11 cellular contexts compared by ENCODE assay signal in genomic region chr16:85002099-85002541, GRCh38. TPM values are rescaled to one million over a fixed set of nuclear protein-coding genes. Genes with fewer than 3 reads are reported as not detected.
DNase-seq lines count a peak whose midpoint lies in the region; ATAC-seq, FAIRE-seq and TF ChIP-seq lines count a peak whose summit lies in the region.
"Had no signal": no experiment of that assay in that cellular context is flagged by ENCODE, and none has a peak within 500 bp of the region (broad histone marks: within the 10 kb centered on the region; RNA-seq: fewer than 3 reads in every experiment).

No MANE protein-coding gene starts in this region.

- CTCF ChIA-PET in CD8-positive, alpha-beta T cell (lab: Charles Lee), result no interaction called here
- CTCF ChIA-PET in PC-3 (lab: Charles Lee), result no interaction called here

- peaks cover 62% of the 10 kb centered on the region for H3K4me1 Mint-ChIP-seq in CD8-positive, alpha-beta T cell (ENCODE audit: low read depth)
- peaks cover 50% of the 10 kb centered on the region for H3K4me1 Mint-ChIP-seq in activated naive CD8-positive, alpha-beta T cell (ENCODE audit: low read depth)

- peaks cover 41% of the 10 kb centered on the region for H3K36me3 Mint-ChIP-seq in CD8-positive, alpha-beta T cell
- no peaks in the 10 kb centered on the region for H3K36me3 Mint-ChIP-seq in activated naive CD8-positive, alpha-beta T cell

- no peak for DNase-seq in CD8-positive, alpha-beta T cell
- DNase-seq in keratinocyte (ENCODE audit: low read depth, low spot score) (no peak), NCI-H2081 (lab: John Stamatoyannopoulos, UW) (no peak), PC-3 (no peak), H54 (ENCODE audit: insufficient read length, low spot score) (no peak)
- DNase-seq: NCI-H2171, SK-N-SH had no signal

- no peaks in the 10 kb centered on the region for H3K36me3 ChIP-seq in CD8-positive, alpha-beta T cell (ENCODE audit: insufficient read depth, low read length)
- H3K36me3 ChIP-seq in keratinocyte (ENCODE audit: control insufficient read depth in 2 of 2, extremely low read depth in 1 of 2, insufficient read depth in 2 of 2, low read length in 2 of 2) (peaks cover 8 to 13% of the 10 kb centered on the region in 2 experiments), PC-3 (ENCODE audit: low read depth, low read length) (no peaks in the 10 kb centered on the region)

- H4K20me1 ChIP-seq in keratinocyte (ENCODE audit: control insufficient read depth, extremely low read depth, insufficient read depth, low read length), result no peaks in the 10 kb centered on the region
- H4K20me1 ChIP-seq in PC-3 (ENCODE audit: low read length), result no peaks in the 10 kb centered on the region

- no TSS peak for BruUV-seq in PC-3 (replicated peaks; lab: Mats Ljungman, UMichigan)

- no peak for ATAC-seq in CD8-positive, alpha-beta T cell
- ATAC-seq in GM21515 (IDR thresholded peaks at IDR 0.05; ENCODE audit: unreplicated experiment) (no peak), PC-3 (no peak)

- peak overlapping the region; percentile 30 for H3K27ac Mint-ChIP-seq in CD8-positive, alpha-beta T cell
- H3K27ac Mint-ChIP-seq in activated naive CD8-positive, alpha-beta T cell, result peak overlapping the region; percentile 79

- H3K4me1 ChIP-seq in CD8-positive, alpha-beta T cell (ENCODE audit: insufficient read depth, low read length), result peaks cover 25% of the 10 kb centered on the region
- H3K4me1 ChIP-seq in keratinocyte (ENCODE audit: control insufficient read depth, extremely low read depth, insufficient read depth, low read length) (peaks cover 74% of the 10 kb centered on the region), PC-3 (ENCODE audit: insufficient read depth, low read length) (peaks cover 62% of the 10 kb centered on the region)

- no peak for TF ChIP-seq POLR2A in H54 (IDR thresholded peaks at IDR 0.05; ENCODE audit: low read depth, low read length)

- no peak for FAIRE-seq in keratinocyte (lab: Jason Lieb, UNC)
- no peak for FAIRE-seq in H54 (lab: Jason Lieb, UNC)
- FAIRE-seq: endometrium had no signal

- H3K9me1 ChIP-seq in keratinocyte (ENCODE audit: control insufficient read depth, extremely low read depth, insufficient read depth, low read length), result peaks cover 4% of the 10 kb centered on the region

- H3K4me3 ChIP-seq in CD8-positive, alpha-beta T cell (ENCODE audit: low read depth, low read length), result no peak overlapping the region
- H3K4me3 ChIP-seq in keratinocyte (ENCODE audit: control insufficient read depth in 2 of 3, extremely low read depth in 1 of 3, insufficient read depth in 2 of 3, low read depth in 1 of 3, low read length in 3 of 3) (no peak overlapping the region), skin epidermis (no peak overlapping the region), PC-3 (ENCODE audit: low read length) (no peak overlapping the region)

- H3K9ac ChIP-seq in keratinocyte (ENCODE audit: control insufficient read depth, extremely low read depth, insufficient read depth, low read length), result no peak overlapping the region
- H3K9ac ChIP-seq in PC-3 (ENCODE audit: low read length), result no peak overlapping the region
- H3K9ac ChIP-seq: SK-N-SH had no signal

- H3K79me2 ChIP-seq in keratinocyte (ENCODE audit: control insufficient read depth, insufficient read depth, low read length), result peaks cover 65% of the 10 kb centered on the region
- peaks cover 90% of the 10 kb centered on the region for H3K79me2 ChIP-seq in PC-3 (ENCODE audit: low read length)

- dilution Hi-C loops in keratinocyte (cut with MboI; ENCODE audit: extremely low pct_ligation_motif_present, low sequenced_read_pairs), result no loop called here

- no peak overlapping the region for H3K27ac ChIP-seq in CD8-positive, alpha-beta T cell (ENCODE audit: low read depth, low read length)
- H3K27ac ChIP-seq in keratinocyte (ENCODE audit: control insufficient read depth, insufficient read depth, low read length) (peak overlapping the region; percentile 48), skin epidermis (peak overlapping the region in 16 of 21 experiments; percentile 12 to 78 (median 62)), PC-3 (ENCODE audit: low read length) (no peak overlapping the region)

- TF ChIP-seq CTCF in CD8-positive, alpha-beta T cell (IDR thresholded peaks at IDR 0.05), result no peak
- TF ChIP-seq CTCF in keratinocyte (optimal IDR thresholded peaks at IDR 0.05 in 1 of 3, IDR thresholded peaks at IDR 0.05 in 1 of 3, conservative IDR thresholded peaks at IDR 0.05 in 1 of 3; ENCODE audit: extremely low read depth in 1 of 3, insufficient read depth in 2 of 3, low read length in 3 of 3) (no peak), PC-3 (conservative IDR thresholded peaks at IDR 0.05; ENCODE audit: low read depth, low read length) (no peak)

- no peak overlapping the region for H2AFZ ChIP-seq in keratinocyte (ENCODE audit: control insufficient read depth, low read length)
- no peak overlapping the region for H2AFZ ChIP-seq in PC-3 (ENCODE audit: low read length)

- H3K4me3 Mint-ChIP-seq in CD8-positive, alpha-beta T cell, result no peak overlapping the region
- H3K4me3 Mint-ChIP-seq in activated naive CD8-positive, alpha-beta T cell, result peak overlapping the region; percentile 67

- H3K27me3 Mint-ChIP-seq in CD8-positive, alpha-beta T cell (ENCODE audit: low read depth), result no peaks in the 10 kb centered on the region
- no peaks in the 10 kb centered on the region for H3K27me3 Mint-ChIP-seq in activated naive CD8-positive, alpha-beta T cell

- H3K9me2 ChIP-seq in PC-3 (replicated peaks; ENCODE audit: low read length), result no peaks in the 10 kb centered on the region
- H3K9me2 ChIP-seq: SK-N-SH had no signal

- no peaks in the 10 kb centered on the region for H3K9me3 ChIP-seq in CD8-positive, alpha-beta T cell (ENCODE audit: low read length)
- no peaks in the 10 kb centered on the region for H3K9me3 ChIP-seq in keratinocyte (ENCODE audit: control insufficient read depth, low read depth, low read length)
- no peaks in the 10 kb centered on the region for H3K9me3 ChIP-seq in PC-3 (ENCODE audit: low read length)
- H3K9me3 ChIP-seq: SK-N-SH had no signal

- no peaks in the 10 kb centered on the region for H3K27me3 ChIP-seq in CD8-positive, alpha-beta T cell (ENCODE audit: insufficient read depth, low read length)
- H3K27me3 ChIP-seq in keratinocyte (ENCODE audit: control insufficient read depth, extremely low read depth, insufficient read depth, low read length) (no peaks in the 10 kb centered on the region), PC-3 (ENCODE audit: low read length) (no peaks in the 10 kb centered on the region)

- H3K9me3 Mint-ChIP-seq in CD8-positive, alpha-beta T cell, result no peaks in the 10 kb centered on the region
- H3K9me3 Mint-ChIP-seq in activated naive CD8-positive, alpha-beta T cell (ENCODE audit: low read depth), result no peaks in the 10 kb centered on the region

- H3K4me2 ChIP-seq in keratinocyte (ENCODE audit: control insufficient read depth, extremely low read depth, insufficient read depth, low read depth, low read length) (no peak overlapping the region), PC-3 (ENCODE audit: low read length) (no peak overlapping the region)

- H3F3A ChIP-seq in PC-3 (ENCODE audit: low read length, unreplicated experiment), result no peaks in the 10 kb centered on the region

- POLR2A ChIA-PET in CD8-positive, alpha-beta T cell (lab: Charles Lee), result no interaction called here
- POLR2A ChIA-PET in PC-3 (lab: Charles Lee; ENCODE audit: unreplicated experiment), result no interaction called here

- intact Hi-C loops in CD8-positive, alpha-beta T cell (cut with DNase I, micrococcal nuclease), result no loop called here
- intact Hi-C loops in PC-3 (cut with micrococcal nuclease), result no loop called here

RNA-seq across cellular contexts. Expression of gene ZDHHC7, which starts 9.2 kb away (rescaled TPM):
- 10 to 100 TPM; 85.4 to 92.1 TPM for total RNA-seq in CD8-positive, alpha-beta T cell
- polyA plus RNA-seq in keratinocyte, result 36.1 to 58.9 TPM (median 37.8 TPM) in 3 replicates
- polyA plus RNA-seq in keratinocyte (2011; ENCODE audit: low read depth), result 12.3 TPM
- polyA plus RNA-seq in keratinocyte (2011; cell fraction: cytosol; rRNA removed), result 53.5 and 81.2 TPM in 2 replicates
- polyA plus RNA-seq in keratinocyte (2011; cell fraction: nucleus; rRNA removed), result 98.1 and 113 TPM in 2 replicates
- 31.7 and 40.2 TPM in 2 replicates for polyA plus RNA-seq in keratinocyte (2012; ENCODE audit: low replicate concordance)
- 37.9 to 225 TPM (median 43.5 TPM) in 3 replicates for polyA minus RNA-seq in keratinocyte
- polyA minus RNA-seq in keratinocyte (2011; cell fraction: cytosol; rRNA and poly(A)+ RNA removed), result 27.6 TPM
- 47.8 and 66.1 TPM in 2 replicates for polyA minus RNA-seq in keratinocyte (2011; cell fraction: nucleus; rRNA and poly(A)+ RNA removed)
- total RNA-seq in PC-3 (2014; rRNA removed), result 37.0 and 42.1 TPM in 2 replicates

RNA-seq across cellular contexts. Expression of gene KIAA0513, which starts 25.5 kb away (rescaled TPM):
- total RNA-seq in CD8-positive, alpha-beta T cell, result 10 to 100 TPM in 1 of 2 experiments, 1 to 10 TPM in 1; 9.7 to 10.3 TPM
- 2.6 to 3.6 TPM (median 3.3 TPM) in 3 replicates for polyA plus RNA-seq in keratinocyte
- 19.8 TPM for polyA plus RNA-seq in keratinocyte (2011; ENCODE audit: low read depth)
- 1.7 and 1.9 TPM in 2 replicates for polyA plus RNA-seq in keratinocyte (2011; cell fraction: cytosol; rRNA removed)
- polyA plus RNA-seq in keratinocyte (2011; cell fraction: nucleus; rRNA removed), result 4.4 and 4.8 TPM in 2 replicates
- 3.4 and 8.9 TPM in 2 replicates for polyA plus RNA-seq in keratinocyte (2012; ENCODE audit: low replicate concordance)
- 4.6 to 8.8 TPM (median 8.7 TPM) in 3 replicates for polyA minus RNA-seq in keratinocyte
- 1.9 TPM for polyA minus RNA-seq in keratinocyte (2011; cell fraction: cytosol; rRNA and poly(A)+ RNA removed)
- polyA minus RNA-seq in keratinocyte (2011; cell fraction: nucleus; rRNA and poly(A)+ RNA removed), result 3.7 and 6.8 TPM in 2 replicates
- total RNA-seq in PC-3 (2014; rRNA removed), result 5.5 and 7.8 TPM in 2 replicates

Comparison
In these comparisons a context has a peak if more than half of its experiments do, and no peak if none do; other contexts are left out.
1. H3K27ac ChIP-seq: peak in keratinocyte (single experiment) and skin epidermis (16 of 21); none in CD8-positive, alpha-beta T cell (single experiment) and PC-3 (single experiment).